Comparison of ENCODE assay signal across 23 cellular contexts in genomic region chr22:47379037-47379436, GRCh38.
"Had no signal": no experiment of that assay in that cellular context is flagged by ENCODE, and none has a peak within 500 bp of the region (broad histone marks: within the 10 kb centered on the region; RNA-seq: fewer than 3 reads in every experiment).

No MANE protein-coding gene starts in this region.

- H3K4me1 ChIP-seq: foreskin keratinocyte, left lung, neural progenitor cell, spleen, stomach, transverse colon, vagina had no signal

- H3K9ac ChIP-seq: neural progenitor cell had no signal

- H3K9me3 ChIP-seq: left lung, spleen, stomach, transverse colon, vagina had no signal

- DNase-seq: activated CD4-positive, alpha-beta T cell treated with anti-CD3 and anti-CD28 coated beads for 4 hours; activated CD4-positive, alpha-beta T cell treated with anti-CD3 and anti-CD28 coated beads, Interleukin-2, amount 50 U/mL, for 48 hours; activated CD4-positive, CD25-positive, alpha-beta regulatory T cell; activated CD8-positive, alpha-beta memory T cell treated with anti-CD3 and anti-CD28 coated beads, Interleukin-2, amount 50 U/mL, for 48 hours; activated naive CD4-positive, alpha-beta T cell; activated T-cell treated with anti-CD3 and anti-CD28 coated beads, Interleukin-2, amount 50 U/mL, for 4 hours; effector CD4-positive, alpha-beta T cell; erythroblast; foreskin keratinocyte; kidney glomerular epithelial cell; naive thymus-derived CD8-positive, alpha-beta T cell; retina; spleen; stimulated activated CD4-positive, alpha-beta T cell treated with anti-CD3 and anti-CD28 coated beads, Interleukin-4, amount 100 ng/mL, for 1 hour; stomach; T-helper 9 cell; transverse colon had no signal

- H3K27ac Mint-ChIP-seq: dendritic cell treated with granulocyte-macrophage colony-stimulating factor and Interleukin-4, amounts not matched to agents 40 ng/mL and 50 ng/mL, for 4 days; mesothelial cell of epicardium; naive thymus-derived CD8-positive, alpha-beta T cell; neural progenitor cell had no signal

- H3K4me1 Mint-ChIP-seq: mesothelial cell of epicardium, neural progenitor cell had no signal

- ATAC-seq: activated T-cell treated with anti-CD3 and anti-CD28 coated beads, Interleukin-2, amount 50 U/mL, for 4 hours; foreskin keratinocyte; left lung; naive thymus-derived CD8-positive, alpha-beta T cell had no signal

- H3K36me3 ChIP-seq: left lung, neural progenitor cell, spleen, stomach, transverse colon, vagina had no signal

- H3K27ac ChIP-seq: foreskin keratinocyte, left lung, neural progenitor cell, spleen, stomach, transverse colon, vagina had no signal

- H3K4me3 Mint-ChIP-seq: activated T-cell treated with anti-CD3 and anti-CD28 coated beads, Interleukin-2, amount 50 U/mL, for 4 hours; dendritic cell treated with granulocyte-macrophage colony-stimulating factor and Interleukin-4, amounts not matched to agents 40 ng/mL and 50 ng/mL, for 4 days; mesothelial cell of epicardium; naive thymus-derived CD8-positive, alpha-beta T cell; neural progenitor cell had no signal

- H3K4me3 ChIP-seq: left lung, neural progenitor cell, spleen, stomach, transverse colon, vagina had no signal

- H3K9me3 Mint-ChIP-seq: activated T-cell treated with anti-CD3 and anti-CD28 coated beads, Interleukin-2, amount 50 U/mL, for 4 hours had no signal

- H3K27me3 Mint-ChIP-seq: progenitor cell of endocrine pancreas had no signal
